Comparison of ENCODE assay signal across 12 cellular contexts in genomic region chr4:75107703-75108612, GRCh38.
DNase-seq lines count a peak whose midpoint lies in the region; ATAC-seq lines count a peak whose summit lies in the region.
"Had no signal": no experiment of that assay in that cellular context is flagged by ENCODE, and none has a peak within 500 bp of the region (broad histone marks: within the 10 kb centered on the region; RNA-seq: fewer than 3 reads in every experiment).

No MANE protein-coding gene starts in this region.

- in situ Hi-C loops in HAP-1 (cut with MboI; ENCODE audit: low sequenced_read_pairs) = no loop called here

- H3K4me3 ChIP-seq in aorta (ENCODE audit: low read length in 2 of 2) = no peak overlapping the region
- no peak overlapping the region for H3K4me3 ChIP-seq in HAP-1
- H3K4me3 ChIP-seq: A549, pancreas had no signal

- no peaks in the 10 kb centered on the region for H3K27me3 ChIP-seq in aorta (ENCODE audit: control insufficient read depth in 1 of 2, insufficient read depth in 2 of 2, low read length in 1 of 2)
- no peaks in the 10 kb centered on the region for H3K27me3 ChIP-seq in HAP-1 (ENCODE audit: low read depth)

- H3K9me3 ChIP-seq in aorta (ENCODE audit: control insufficient read depth, low read length) (no peaks in the 10 kb centered on the region), HAP-1 (no peaks in the 10 kb centered on the region)
- H3K9me3 ChIP-seq: A549, pancreas had no signal

- intact Hi-C loops in aorta (cut with DNase I) = loop anchor here in 1 of 2 donors (10.0 kb wide), 1 partner anchor 173 kb away; the partner anchor contains the start of gene PARM1

- ATAC-seq in GM21529 (IDR thresholded peaks at IDR 0.05; ENCODE audit: unreplicated experiment) (peak; percentile 66), HG03469 (IDR thresholded peaks at IDR 0.05; ENCODE audit: unreplicated experiment) (peak; percentile 61), aorta (ENCODE audit: low FRiP score) (no peak), HG02763 (IDR thresholded peaks at IDR 0.05; ENCODE audit: unreplicated experiment) (no peak)
- ATAC-seq: A549, pancreas had no signal

- H3K36me3 ChIP-seq in aorta (ENCODE audit: control insufficient read depth in 1 of 2, insufficient read depth in 2 of 2, low read length in 1 of 2) = no peaks in the 10 kb centered on the region
- H3K36me3 ChIP-seq in HAP-1 (replicated peaks) = no peaks in the 10 kb centered on the region
- H3K36me3 ChIP-seq: pancreas had no signal

- no peaks in the 10 kb centered on the region for H3K4me1 ChIP-seq in aorta (ENCODE audit: control insufficient read depth in 1 of 2, insufficient read depth in 2 of 2, low read length in 2 of 2)
- no peaks in the 10 kb centered on the region for H3K4me1 ChIP-seq in HAP-1
- H3K4me1 ChIP-seq: A549, pancreas had no signal

- no peak overlapping the region for H3K27ac ChIP-seq in epithelial cell of prostate
- no peak overlapping the region for H3K27ac ChIP-seq in aorta (ENCODE audit: low read depth in 1 of 2, low read length in 2 of 2)
- H3K27ac ChIP-seq: A549, pancreas had no signal

- DNase-seq in ELR (ENCODE audit: low read depth) = peak; percentile 1
- DNase-seq in epithelial cell of prostate (ENCODE audit: low read depth, low spot score) = peak; percentile 3
- no peak for DNase-seq in aorta
- DNase-seq in HAP-1 (ENCODE audit: low spot score in 2 of 2) = no peak
- DNase-seq in hepatic stellate cell (ENCODE audit: low spot score) = no peak
- DNase-seq: NCI-H510A treated with DMSO at 0.1 percent for 48 hours, pancreas, SHP77 had no signal

Comparison
In these comparisons a context has a peak if more than half of its experiments do, and no peak if none do; other contexts are left out.
1. DNase-seq: peak in ELR (single experiment) and epithelial cell of prostate (single experiment); none in aorta (0 of 2), HAP-1 (0 of 2) and hepatic stellate cell (single experiment).
2. ATAC-seq: peak in GM21529 (single experiment) and HG03469 (single experiment); none in aorta (single experiment) and HG02763 (single experiment).